In the genomic region with DNA sequence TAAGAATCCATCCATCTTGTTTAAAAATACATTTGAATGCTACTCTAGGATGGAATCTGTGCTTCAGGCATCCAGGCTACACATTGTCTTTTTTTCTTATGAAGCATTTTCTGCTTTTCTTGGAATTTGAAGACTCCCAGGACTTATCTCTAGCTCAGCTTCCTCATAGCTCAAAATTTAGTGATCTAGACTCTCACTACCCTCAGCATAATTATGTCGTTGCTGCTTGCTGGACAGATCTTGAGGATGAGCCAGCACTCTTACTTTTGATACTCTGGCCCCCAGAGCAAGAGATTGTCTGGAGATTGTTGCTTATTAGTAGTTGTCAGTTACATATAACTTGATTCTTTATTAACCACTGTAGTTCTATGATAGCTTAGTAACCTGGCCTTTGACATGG, we compare ENCODE assay signal across 10 cellular contexts.
"Had no signal": no experiment of that assay in that cellular context is flagged by ENCODE, and none has a peak within 500 bp of the region (broad histone marks: within the 10 kb centered on the region; RNA-seq: fewer than 3 reads in every experiment).

No MANE protein-coding gene starts in this region.

- H3K36me3 ChIP-seq: adrenal gland had no signal

- H3K27ac ChIP-seq: adrenal gland, epithelial cell of prostate had no signal

- H3K4me3 ChIP-seq: adrenal gland had no signal

- DNase-seq: activated naive CD4-positive, alpha-beta T cell treated with anti-CD3 and anti-CD28 coated beads, Interleukin-2, amount 50 U/mL, for 16 hours; adrenal gland; cerebellar nuclear complex; effector memory CD8-positive, alpha-beta T cell; hippocampal formation; left colon; stimulated activated CD4-positive, alpha-beta T cell treated with anti-CD3 and anti-CD28 coated beads, Interleukin-4, amount 100 ng/mL, for 24 hours; stimulated activated naive CD8-positive, alpha-beta T cell treated with anti-CD3 and anti-CD28 coated beads, Interleukin-15, amount 100 ng/mL, for 72 hours had no signal

- H3K27me3 ChIP-seq: adrenal gland had no signal

- H3K9me3 ChIP-seq: adrenal gland had no signal

- ATAC-seq: activated CD4-positive, CD25-positive, alpha-beta regulatory T cell treated with anti-CD3 and anti-CD28 coated beads, Interleukin-2, amount 50 U/mL, for 24 hours; effector memory CD8-positive, alpha-beta T cell; left colon; stimulated activated naive CD8-positive, alpha-beta T cell treated with anti-CD3 and anti-CD28 coated beads, Interleukin-15, amount 100 ng/mL, for 72 hours had no signal
